In genomic region chr4:187770345-187770744, GRCh38 we compare ENCODE assay signal across 19 cellular contexts.
"Had no signal": no experiment of that assay in that cellular context is flagged by ENCODE, and none has a peak within 500 bp of the region (broad histone marks: within the 10 kb centered on the region; RNA-seq: fewer than 3 reads in every experiment).

No MANE protein-coding gene starts in this region.

- H3K4me3 ChIP-seq: heart left ventricle, left ventricle myocardium inferior, ovary, prostate gland, thyroid gland, upper lobe of right lung had no signal

- ATAC-seq: activated naive CD8-positive, alpha-beta T cell treated with anti-CD3 and anti-CD28 coated beads, Interleukin-2, amount 50 U/mL, for 24 hours; activated T-cell treated with anti-CD3 and anti-CD28 coated beads, Interleukin-2, amount 50 U/mL, for 72 hours; heart left ventricle; naive thymus-derived CD8-positive, alpha-beta T cell; upper lobe of right lung had no signal

- H3K4me1 Mint-ChIP-seq: activated naive CD4-positive, alpha-beta T cell treated with anti-CD3 and anti-CD28 coated beads, Interleukin-2, amount 10 ng/mL, durations not matched to agents 7 days and 5 days; activated naive CD8-positive, alpha-beta T cell treated with anti-CD3 and anti-CD28 coated beads, Interleukin-2, amount 50 U/mL, for 24 hours; naive thymus-derived CD8-positive, alpha-beta T cell had no signal

- H3K36me3 ChIP-seq: heart left ventricle, left ventricle myocardium inferior, ovary, prostate gland, thyroid gland, upper lobe of right lung had no signal

- H3K27me3 Mint-ChIP-seq: activated naive CD4-positive, alpha-beta T cell treated with anti-CD3 and anti-CD28 coated beads, Interleukin-2, amount 10 ng/mL, durations not matched to agents 7 days and 5 days; activated naive CD8-positive, alpha-beta T cell treated with anti-CD3 and anti-CD28 coated beads, Interleukin-2, amount 50 U/mL, for 24 hours; naive thymus-derived CD8-positive, alpha-beta T cell had no signal

- H3K36me3 Mint-ChIP-seq: activated naive CD4-positive, alpha-beta T cell treated with anti-CD3 and anti-CD28 coated beads, Interleukin-2, amount 10 ng/mL, durations not matched to agents 7 days and 5 days; mesothelial cell of epicardium; naive thymus-derived CD8-positive, alpha-beta T cell had no signal

- H3K27me3 ChIP-seq: heart left ventricle, ovary, thyroid gland, upper lobe of right lung had no signal

- H3K4me1 ChIP-seq: heart left ventricle, left ventricle myocardium inferior, prostate gland, thyroid gland, upper lobe of right lung had no signal

- H3K27ac Mint-ChIP-seq: activated naive CD4-positive, alpha-beta T cell treated with anti-CD3 and anti-CD28 coated beads, Interleukin-2, amount 10 ng/mL, durations not matched to agents 7 days and 5 days; activated naive CD8-positive, alpha-beta T cell treated with anti-CD3 and anti-CD28 coated beads, Interleukin-2, amount 50 U/mL, for 24 hours; activated T-cell treated with anti-CD3 and anti-CD28 coated beads, Interleukin-2, amount 50 U/mL, for 72 hours; mesothelial cell of epicardium; naive thymus-derived CD8-positive, alpha-beta T cell had no signal

- H3K4me3 Mint-ChIP-seq: activated naive CD4-positive, alpha-beta T cell treated with anti-CD3 and anti-CD28 coated beads, Interleukin-2, amount 10 ng/mL, durations not matched to agents 7 days and 5 days; activated naive CD8-positive, alpha-beta T cell treated with anti-CD3 and anti-CD28 coated beads, Interleukin-2, amount 50 U/mL, for 24 hours; activated T-cell treated with anti-CD3 and anti-CD28 coated beads, Interleukin-2, amount 50 U/mL, for 72 hours; mesothelial cell of epicardium; naive thymus-derived CD8-positive, alpha-beta T cell had no signal

- H3K9me3 ChIP-seq: heart left ventricle, left ventricle myocardium inferior, ovary, prostate gland, thyroid gland, upper lobe of right lung had no signal

- H3K9me3 Mint-ChIP-seq: mesothelial cell of epicardium had no signal

- DNase-seq: activated CD4-positive, alpha-beta T cell treated with anti-CD3 and anti-CD28 coated beads, Interleukin-2, amount 50 U/mL, for 48 hours; activated CD8-positive, alpha-beta memory T cell treated with anti-CD3 and anti-CD28 coated beads, Interleukin-2, amount 50 U/mL, for 48 hours; activated effector memory CD4-positive, alpha-beta T cell treated with Interleukin-2 at 50 U/mL for 16 hours; activated naive CD4-positive, alpha-beta T cell treated with anti-CD3 and anti-CD28 coated beads, Interleukin-2, amount 10 ng/mL, durations not matched to agents 7 days and 5 days; activated naive CD8-positive, alpha-beta T cell treated with anti-CD3 and anti-CD28 coated beads, Interleukin-2, amount 50 U/mL, for 24 hours; activated T-cell treated with anti-CD3 and anti-CD28 coated beads, Interleukin-2, amount 50 U/mL, for 72 hours; cerebellar nuclear complex; cortex of kidney; heart left ventricle; left ventricle myocardium inferior; naive thymus-derived CD8-positive, alpha-beta T cell; ovary; stimulated activated CD4-positive, alpha-beta T cell treated with anti-CD3 and anti-CD28 coated beads, Interleukin-4, amount 100 ng/mL, for 1 hour; stimulated activated naive CD4-positive, alpha-beta T cell treated with Interleukin-2 at 50 U/mL for 16 hours; T-helper 9 cell; thyroid gland; upper lobe of right lung had no signal
